In genomic region chr18:47679864-47680263, GRCh38 we compare ENCODE assay signal across 25 cellular contexts.
DNase-seq lines count a peak whose midpoint lies in the region; ATAC-seq and TF ChIP-seq lines count a peak whose summit lies in the region.
"Had no signal": no experiment of that assay in that cellular context is flagged by ENCODE, and none has a peak within 500 bp of the region (broad histone marks: within the 10 kb centered on the region; RNA-seq: fewer than 3 reads in every experiment).

No MANE protein-coding gene starts in this region.

- POLR2A ChIA-PET in activated CD4-positive, alpha-beta memory T cell treated with anti-CD3 and anti-CD28 coated beads, Interleukin-2, amount 10 ng/mL, durations not matched to agents 7 days and 5 days (lab: Charles Lee): no interaction called here

- no peaks in the 10 kb centered on the region for H3K9me2 ChIP-seq in SU-DHL-6 (replicated peaks; ENCODE audit: insufficient read depth, low read length)

- H3K4me3 Mint-ChIP-seq in activated CD4-positive, alpha-beta memory T cell treated with anti-CD3 and anti-CD28 coated beads, Interleukin-2, amount 10 ng/mL, durations not matched to agents 7 days and 5 days: no peak overlapping the region
- H3K4me3 Mint-ChIP-seq: activated naive CD8-positive, alpha-beta T cell treated with anti-CD3 and anti-CD28 coated beads, Interleukin-2, amount 10 ng/mL, durations not matched to agents 7 days and 5 days; activated T-helper 17 cell treated with anti-CD3 and anti-CD28 coated beads, Interleukin-2, amount 50 U/mL, for 72 hours; mesothelial cell of epicardium; natural killer cell treated with Interleukin-12 subunit alpha and Interleukin-12 subunit beta and Interleukin-15 and Interleukin-18, amount 100 ng/mL, for 72 hours had no signal

- H3K4me3 ChIP-seq in GM06990 (replicated peaks; ENCODE audit: low read depth, low read length): no peak overlapping the region
- H3K4me3 ChIP-seq in SU-DHL-6 (ENCODE audit: insufficient read depth, low read length, poor library complexity, severe bottlenecking): no peak overlapping the region
- no peak overlapping the region for H3K4me3 ChIP-seq in right lobe of liver
- H3K4me3 ChIP-seq: heart right ventricle, suprapubic skin had no signal

- no peaks in the 10 kb centered on the region for H3K36me3 ChIP-seq in GM06990 (ENCODE audit: control insufficient read depth, insufficient read depth, low read length)
- no peaks in the 10 kb centered on the region for H3K36me3 ChIP-seq in SU-DHL-6 (ENCODE audit: low read length)
- no peaks in the 10 kb centered on the region for H3K36me3 ChIP-seq in right lobe of liver
- H3K36me3 ChIP-seq: heart right ventricle, suprapubic skin had no signal

- H3K27me3 ChIP-seq in GM06990 (replicated peaks; ENCODE audit: control insufficient read depth, insufficient read depth, low read length) (no peaks in the 10 kb centered on the region), SU-DHL-6 (ENCODE audit: low read length) (no peaks in the 10 kb centered on the region; the same call in 1 of the 2 replicates), right lobe of liver (no peaks in the 10 kb centered on the region)
- H3K27me3 ChIP-seq: suprapubic skin had no signal

- TF ChIP-seq POLR2A in right lobe of liver (IDR thresholded peaks at IDR 0.05): no peak

- H3K9ac ChIP-seq in SU-DHL-6 (ENCODE audit: low read length): no peak overlapping the region
- H3K9ac ChIP-seq: parathyroid adenoma had no signal

- H3K36me3 Mint-ChIP-seq in activated CD4-positive, alpha-beta memory T cell treated with anti-CD3 and anti-CD28 coated beads, Interleukin-2, amount 10 ng/mL, durations not matched to agents 7 days and 5 days (ENCODE audit: low read depth): no peaks in the 10 kb centered on the region
- H3K36me3 Mint-ChIP-seq: activated naive CD8-positive, alpha-beta T cell treated with anti-CD3 and anti-CD28 coated beads, Interleukin-2, amount 10 ng/mL, durations not matched to agents 7 days and 5 days; mesothelial cell of epicardium; natural killer cell treated with Interleukin-12 subunit alpha and Interleukin-12 subunit beta and Interleukin-15 and Interleukin-18, amount 100 ng/mL, for 72 hours had no signal

- CTCF ChIA-PET in activated CD4-positive, alpha-beta memory T cell treated with anti-CD3 and anti-CD28 coated beads, Interleukin-2, amount 10 ng/mL, durations not matched to agents 7 days and 5 days (lab: Charles Lee): interaction anchor here (1.5 kb wide), 1 partner anchor 69 kb away, joined by 6 read pairs; no protein-coding TSS in a partner anchor

- peak overlapping the region; percentile 62 for H3K27ac ChIP-seq in SU-DHL-6 (ENCODE audit: low read depth, low read length)
- no peak overlapping the region for H3K27ac ChIP-seq in right lobe of liver
- H3K27ac ChIP-seq: heart right ventricle, parathyroid adenoma, suprapubic skin had no signal

- H2AFZ ChIP-seq in SU-DHL-6 (ENCODE audit: low read depth, low read length, severe bottlenecking): no peak overlapping the region
- H2AFZ ChIP-seq: parathyroid adenoma had no signal

- intact Hi-C loops in right lobe of liver (cut with DNase I): no loop called here

- no peaks in the 10 kb centered on the region for H3K9me3 Mint-ChIP-seq in activated CD4-positive, alpha-beta memory T cell treated with anti-CD3 and anti-CD28 coated beads, Interleukin-2, amount 10 ng/mL, durations not matched to agents 7 days and 5 days
- H3K9me3 Mint-ChIP-seq: activated naive CD8-positive, alpha-beta T cell treated with anti-CD3 and anti-CD28 coated beads, Interleukin-2, amount 10 ng/mL, durations not matched to agents 7 days and 5 days; activated T-helper 17 cell treated with anti-CD3 and anti-CD28 coated beads, Interleukin-2, amount 50 U/mL, for 72 hours; mesothelial cell of epicardium; natural killer cell treated with Interleukin-12 subunit alpha and Interleukin-12 subunit beta and Interleukin-15 and Interleukin-18, amount 100 ng/mL, for 72 hours had no signal

- no peak overlapping the region for H3K27ac Mint-ChIP-seq in activated CD4-positive, alpha-beta memory T cell treated with anti-CD3 and anti-CD28 coated beads, Interleukin-2, amount 10 ng/mL, durations not matched to agents 7 days and 5 days
- H3K27ac Mint-ChIP-seq: activated naive CD8-positive, alpha-beta T cell treated with anti-CD3 and anti-CD28 coated beads, Interleukin-2, amount 10 ng/mL, durations not matched to agents 7 days and 5 days; activated T-helper 17 cell treated with anti-CD3 and anti-CD28 coated beads, Interleukin-2, amount 50 U/mL, for 72 hours; mesothelial cell of epicardium; natural killer cell treated with Interleukin-12 subunit alpha and Interleukin-12 subunit beta and Interleukin-15 and Interleukin-18, amount 100 ng/mL, for 72 hours had no signal

- DNase-seq in GM06990 (ENCODE audit: extremely low read depth, insufficient read length): peak; percentile 60
- no peak for DNase-seq in SW 1271 (lab: John Stamatoyannopoulos, UW)
- DNase-seq in right lobe of liver: no peak
- DNase-seq in NCI-H1092 (lab: John Stamatoyannopoulos, UW): no peak
- DNase-seq in activated CD4-positive, alpha-beta memory T cell treated with anti-CD3 and anti-CD28 coated beads, Interleukin-2, amount 10 ng/mL, durations not matched to agents 7 days and 5 days: no peak
- DNase-seq: activated CD4-positive, alpha-beta T cell treated with anti-CD3 and anti-CD28 coated beads, Interleukin-2, amount 50 U/mL, for 1 hour; activated naive CD8-positive, alpha-beta T cell treated with anti-CD3 and anti-CD28 coated beads, Interleukin-2, amount 10 ng/mL, durations not matched to agents 7 days and 5 days; C1 segment of cervical spinal cord; Calu3; H7; heart right ventricle; left colon; NCI-H1048; NCI-H1930; NCI-H2227 treated with DMSO at 0.1 percent for 48 hours; SHP77 had no signal

- no peak for TF ChIP-seq CTCF in GM06990 (IDR thresholded peaks at IDR 0.05; ENCODE audit: insufficient read depth, low read length, poor library complexity, severe bottlenecking)
- no peak for TF ChIP-seq CTCF in SU-DHL-6 (IDR thresholded peaks at IDR 0.05; ENCODE audit: insufficient read depth, low read length, poor library complexity, severe bottlenecking)
- no peak for TF ChIP-seq CTCF in right lobe of liver (IDR thresholded peaks at IDR 0.05)

- H3K9me3 ChIP-seq in SU-DHL-6 (ENCODE audit: insufficient read depth, low read length): no peaks in the 10 kb centered on the region
- H3K9me3 ChIP-seq in right lobe of liver: no peaks in the 10 kb centered on the region
- H3K9me3 ChIP-seq: heart right ventricle, suprapubic skin had no signal

- H3K4me1 Mint-ChIP-seq in activated CD4-positive, alpha-beta memory T cell treated with anti-CD3 and anti-CD28 coated beads, Interleukin-2, amount 10 ng/mL, durations not matched to agents 7 days and 5 days: no peaks in the 10 kb centered on the region
- H3K4me1 Mint-ChIP-seq: activated naive CD8-positive, alpha-beta T cell treated with anti-CD3 and anti-CD28 coated beads, Interleukin-2, amount 10 ng/mL, durations not matched to agents 7 days and 5 days; activated T-helper 17 cell treated with anti-CD3 and anti-CD28 coated beads, Interleukin-2, amount 50 U/mL, for 72 hours; mesothelial cell of epicardium had no signal

- 52% methylated on average over 2 of the region's 2 CpGs for WGBS in right lobe of liver (ENCODE audit: insufficient coverage, low coverage, low lambda C conversion rate, missing lambda C conversion rate)

- peak overlapping the region; percentile 29 for H3K4me2 ChIP-seq in SU-DHL-6 (ENCODE audit: low read depth, low read length, poor library complexity, severe bottlenecking)

- no peaks in the 10 kb centered on the region for H3K27me3 Mint-ChIP-seq in activated CD4-positive, alpha-beta memory T cell treated with anti-CD3 and anti-CD28 coated beads, Interleukin-2, amount 10 ng/mL, durations not matched to agents 7 days and 5 days
- H3K27me3 Mint-ChIP-seq: activated naive CD8-positive, alpha-beta T cell treated with anti-CD3 and anti-CD28 coated beads, Interleukin-2, amount 10 ng/mL, durations not matched to agents 7 days and 5 days had no signal

- peaks cover 6% of the 10 kb centered on the region; the same call in 1 of the 2 replicates for H3F3A ChIP-seq in SU-DHL-6 (ENCODE audit: insufficient read depth)

- no peaks in the 10 kb centered on the region for H3K79me2 ChIP-seq in SU-DHL-6 (ENCODE audit: insufficient read depth, low read length)
- H3K79me2 ChIP-seq: parathyroid adenoma had no signal

- ATAC-seq in GM19397 (IDR thresholded peaks at IDR 0.05; ENCODE audit: unreplicated experiment): peak; percentile 14
- peak; percentile 63 for ATAC-seq in HG02870 (IDR thresholded peaks at IDR 0.05; ENCODE audit: unreplicated experiment)
- no peak for ATAC-seq in right lobe of liver
- ATAC-seq: activated T-helper 17 cell treated with anti-CD3 and anti-CD28 coated beads, Interleukin-2, amount 50 U/mL, for 72 hours; heart right ventricle; left colon; natural killer cell treated with Interleukin-12 subunit alpha and Interleukin-12 subunit beta and Interleukin-15 and Interleukin-18, amount 100 ng/mL, for 72 hours; sciatic nerve had no signal

- H3K4me1 ChIP-seq in right lobe of liver: no peaks in the 10 kb centered on the region
- H3K4me1 ChIP-seq: heart right ventricle, parathyroid adenoma, suprapubic skin had no signal

- no peaks in the 10 kb centered on the region for H4K20me1 ChIP-seq in SU-DHL-6 (ENCODE audit: low read depth, low read length)

Comparison
In these comparisons a context has a peak if more than half of its experiments do, and no peak if none do; other contexts are left out.
1. ATAC-seq: peak in GM19397 (single experiment) and HG02870 (single experiment); none in right lobe of liver (0 of 4).